In genomic region chr1:78839704-78840277, GRCh38 we compare ENCODE assay signal across 8 cellular contexts.
DNase-seq lines count a peak whose midpoint lies in the region; ATAC-seq and TF ChIP-seq lines count a peak whose summit lies in the region.

No MANE protein-coding gene starts in this region.

- H3K36me3 ChIP-seq in esophagus squamous epithelium (no peaks in the 10 kb centered on the region), psoas muscle (ENCODE audit: insufficient read depth in 1 of 2, low read depth in 1 of 2) (no peaks in the 10 kb centered on the region)

- 28 to 33% methylated on average over 2 of the region's 2 CpGs for WGBS in esophagus squamous epithelium, 2 donors
- 31 to 38% (median 36%) methylated on average over 2 of the region's 2 CpGs for WGBS in psoas muscle, 3 donors

- H3K4me3 ChIP-seq in Jurkat, Clone E6-1 (ENCODE audit: low read length) = no peak overlapping the region
- H3K4me3 ChIP-seq in esophagus squamous epithelium (no peak overlapping the region), psoas muscle (no peak overlapping the region)

- ATAC-seq in GM18858 (IDR thresholded peaks at IDR 0.05; ENCODE audit: unreplicated experiment) (peak; percentile 55), psoas muscle (peak in 1 of 4 donors; percentile 67), HG03139 (IDR thresholded peaks at IDR 0.05; ENCODE audit: unreplicated experiment) (no peak)

- H3K27me3 ChIP-seq in esophagus squamous epithelium = no peaks in the 10 kb centered on the region
- H3K27me3 ChIP-seq in psoas muscle (ENCODE audit: insufficient read depth in 3 of 3, low read length in 2 of 3) = no peaks in the 10 kb centered on the region

- intact Hi-C loops in esophagus squamous epithelium (cut with DNase I) (no loop called here), psoas muscle (cut with DNase I) (loop anchor here in 1 of 2 donors (2.0 to 10.0 kb wide), 2 partner anchors 357 to 515 kb away; no protein-coding TSS in a partner anchor)

- TF ChIP-seq CTCF in esophagus squamous epithelium (IDR thresholded peaks at IDR 0.05) = peak in 5 of 6 experiments; percentile 36 to 61 (median 53)
- peak; percentile 65 for TF ChIP-seq CTCF in psoas muscle (IDR thresholded peaks at IDR 0.05)

- H3K4me1 ChIP-seq in esophagus squamous epithelium = peaks cover 0 to 14% (median 5%) of the 10 kb centered on the region in 3 donors
- no peaks in the 10 kb centered on the region for H3K4me1 ChIP-seq in psoas muscle

- H3K9me3 ChIP-seq in esophagus squamous epithelium = no peaks in the 10 kb centered on the region
- H3K9me3 ChIP-seq in psoas muscle = no peaks in the 10 kb centered on the region

- no peak overlapping the region for H3K27ac ChIP-seq in esophagus squamous epithelium
- H3K27ac ChIP-seq in psoas muscle = no peak overlapping the region

- no peak for TF ChIP-seq POLR2A in esophagus squamous epithelium (IDR thresholded peaks at IDR 0.05)

- DNase-seq in COLO829 (ENCODE audit: low spot score) (peak; percentile 40), SK-N-DZ (ENCODE audit: low spot score) (peak; percentile 40), esophagus squamous epithelium (lab: John Stamatoyannopoulos, UW) (no peak), psoas muscle (no peak), OCI-M2 (lab: John Stamatoyannopoulos, UW; ENCODE audit: unreplicated experiment) (no peak)
- DNase-seq in Jurkat, Clone E6-1 (ENCODE audit: low read depth, low spot score) = peak; percentile 39

Comparison
In these comparisons a context has a peak if more than half of its experiments do, and no peak if none do; other contexts are left out.
1. DNase-seq: peak in COLO829 (single experiment), Jurkat, Clone E6-1 (single experiment) and SK-N-DZ (single experiment); none in esophagus squamous epithelium (single experiment), psoas muscle (0 of 2) and OCI-M2 (single experiment).